In the genomic region with DNA sequence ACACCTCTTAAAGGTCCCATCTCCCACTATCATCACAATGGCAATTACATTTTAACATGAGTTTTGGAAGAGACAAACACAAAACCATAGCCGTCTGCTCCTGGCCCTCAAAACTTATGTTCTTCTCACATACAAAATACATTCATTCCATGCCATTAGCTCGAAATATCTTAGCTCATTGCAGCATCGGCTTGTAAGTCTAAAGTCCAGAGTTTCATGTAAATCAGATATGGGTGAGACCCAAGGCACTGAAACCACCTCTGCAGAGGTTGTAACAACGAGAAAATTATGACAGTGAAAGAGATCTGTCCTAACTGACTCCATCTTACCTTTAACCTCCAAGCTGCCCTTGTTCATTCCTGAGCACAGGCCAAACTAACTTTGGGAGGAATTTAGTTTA, we compare ENCODE assay signal across 22 cellular contexts.
"Had no signal": no experiment of that assay in that cellular context is flagged by ENCODE, and none has a peak within 500 bp of the region (broad histone marks: within the 10 kb centered on the region; RNA-seq: fewer than 3 reads in every experiment).

No MANE protein-coding gene starts in this region.

- H3K27ac ChIP-seq: KMS-11, RWPE1 had no signal

- H3K4me3 ChIP-seq: K562 had no signal

- H3K9me2 ChIP-seq: SK-N-SH had no signal

- H3K9me3 ChIP-seq: SK-N-SH had no signal

- ATAC-seq: K562, Panc1, PC-3, T-cell had no signal

- H3K9ac ChIP-seq: KMS-11, SK-N-SH had no signal

- DNase-seq: Kasumi-1, MM.1S, NCI-H1092 treated with DMSO at 0.1 percent for 48 hours, NCI-H1436, NCI-H187, NCI-H2029, NCI-H2081 treated with DMSO at 0.1 percent for 48 hours, NCI-H2171, NCI-H226, NCI-H446, NCI-H510A, NCI-H524 treated with DMSO at 0.1 percent for 48 hours, NCI-H748 treated with DMSO at 0.1 percent for 48 hours, PC-3, SHP77, SK-N-SH, SW 1271, T-cell had no signal

- FAIRE-seq: K562 had no signal

- H3K4me2 ChIP-seq: KMS-11, SK-N-SH had no signal
